ENCODE assay signal across 9 cellular contexts in the genomic region with DNA sequence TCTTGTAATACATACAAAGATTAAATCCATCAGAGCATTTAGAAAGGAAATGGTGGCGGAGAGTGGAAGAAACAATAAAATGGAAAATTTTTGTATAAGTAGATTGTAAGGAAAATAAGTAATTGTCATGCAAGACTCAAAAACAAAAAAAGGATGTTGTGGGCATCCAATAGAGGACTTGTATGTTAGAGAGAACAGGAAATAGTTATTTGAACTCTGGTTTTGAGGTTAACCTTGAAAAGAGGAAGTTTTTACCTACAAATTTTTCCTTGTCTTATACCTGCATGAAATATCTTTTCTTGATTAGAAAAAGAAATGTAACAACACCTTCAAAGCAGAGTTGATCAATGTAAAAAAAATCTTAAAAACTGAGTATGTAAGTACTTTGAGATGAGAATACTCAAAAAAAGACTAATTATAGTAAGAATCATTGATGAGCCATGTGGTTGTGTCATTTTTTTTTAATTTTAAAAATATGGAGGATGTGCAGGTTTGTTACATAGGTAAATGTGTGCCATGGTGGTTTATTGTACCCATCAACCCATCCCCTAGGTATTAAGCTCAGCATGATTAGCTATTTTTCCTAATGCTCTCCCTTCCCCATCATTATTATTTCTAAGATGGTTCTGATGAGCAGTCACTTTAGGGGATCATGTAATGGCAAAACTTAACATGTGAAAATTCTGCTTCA. TPM values are rescaled to one million over a fixed set of nuclear protein-coding genes. Genes with fewer than 3 reads are reported as not detected.
DNase-seq lines count a peak whose midpoint lies in the region; ATAC-seq and TF ChIP-seq lines count a peak whose summit lies in the region.
"Had no signal": no experiment of that assay in that cellular context is flagged by ENCODE, and none has a peak within 500 bp of the region (broad histone marks: within the 10 kb centered on the region; RNA-seq: fewer than 3 reads in every experiment).

No MANE protein-coding gene starts in this region.

- H3K27ac ChIP-seq in uterus: no peak overlapping the region

- no peak overlapping the region for H3K4me3 ChIP-seq in uterus

- TF ChIP-seq POLR2A in GM18505 (IDR thresholded peaks at IDR 0.05; ENCODE audit: borderline replicate concordance, extremely low read depth, insufficient read depth, insufficient read length) (no peak), uterus (IDR thresholded peaks at IDR 0.05) (no peak)

- H3K9me3 ChIP-seq in uterus: no peaks in the 10 kb centered on the region

- no peaks in the 10 kb centered on the region for H3K27me3 ChIP-seq in uterus

- TF ChIP-seq CTCF in uterus (IDR thresholded peaks at IDR 0.05): no peak

- H3K27me3 Mint-ChIP-seq in activated naive CD8-positive, alpha-beta T cell: no peaks in the 10 kb centered on the region

- peaks cover 47% of the 10 kb centered on the region for H3K36me3 Mint-ChIP-seq in activated naive CD8-positive, alpha-beta T cell

- H3K27ac Mint-ChIP-seq in activated naive CD8-positive, alpha-beta T cell: peak overlapping the region; percentile 91

- H3K4me1 Mint-ChIP-seq in activated naive CD8-positive, alpha-beta T cell (ENCODE audit: low read depth): peaks cover 68% of the 10 kb centered on the region

- intact Hi-C loops in uterus (cut with DNase I; ENCODE audit: low total_unique reads): no loop called here

- no peaks in the 10 kb centered on the region for H3K4me1 ChIP-seq in uterus

- DNase-seq in uterus (no peak), SW 1271 (lab: John Stamatoyannopoulos, UW) (no peak)
- no peak for DNase-seq in stimulated activated CD4-positive, alpha-beta T cell treated with anti-CD3 and anti-CD28 coated beads, Interleukin-4, amount 100 ng/mL, for 1 hour
- DNase-seq: NCI-H345 had no signal

- peak overlapping the region; percentile 50 for H3K4me3 Mint-ChIP-seq in activated naive CD8-positive, alpha-beta T cell

- ATAC-seq in GM18505 (IDR thresholded peaks at IDR 0.05; ENCODE audit: unreplicated experiment): peak; percentile 91
- ATAC-seq in GM21515 (IDR thresholded peaks at IDR 0.05; ENCODE audit: unreplicated experiment): peak; percentile 86
- peak; percentile 97 for ATAC-seq in HG03457 (IDR thresholded peaks at IDR 0.05; ENCODE audit: unreplicated experiment)
- ATAC-seq in HG02571 (IDR thresholded peaks at IDR 0.05; ENCODE audit: unreplicated experiment): no peak

- no peaks in the 10 kb centered on the region for H3K36me3 ChIP-seq in uterus

- peaks cover 4% of the 10 kb centered on the region for H3K9me3 Mint-ChIP-seq in activated naive CD8-positive, alpha-beta T cell (ENCODE audit: low read depth)

RNA-seq across cellular contexts. Expression of gene TMEM106B, which starts 11.9 kb away (rescaled TPM):
- 100 to 1,000 TPM in 1 of 4 donors, 10 to 100 TPM in 3; 65.4 to 215 (median 76.0) TPM for total RNA-seq in uterus
